Comparison of ENCODE assay signal across 8 cellular contexts in the genomic region with DNA sequence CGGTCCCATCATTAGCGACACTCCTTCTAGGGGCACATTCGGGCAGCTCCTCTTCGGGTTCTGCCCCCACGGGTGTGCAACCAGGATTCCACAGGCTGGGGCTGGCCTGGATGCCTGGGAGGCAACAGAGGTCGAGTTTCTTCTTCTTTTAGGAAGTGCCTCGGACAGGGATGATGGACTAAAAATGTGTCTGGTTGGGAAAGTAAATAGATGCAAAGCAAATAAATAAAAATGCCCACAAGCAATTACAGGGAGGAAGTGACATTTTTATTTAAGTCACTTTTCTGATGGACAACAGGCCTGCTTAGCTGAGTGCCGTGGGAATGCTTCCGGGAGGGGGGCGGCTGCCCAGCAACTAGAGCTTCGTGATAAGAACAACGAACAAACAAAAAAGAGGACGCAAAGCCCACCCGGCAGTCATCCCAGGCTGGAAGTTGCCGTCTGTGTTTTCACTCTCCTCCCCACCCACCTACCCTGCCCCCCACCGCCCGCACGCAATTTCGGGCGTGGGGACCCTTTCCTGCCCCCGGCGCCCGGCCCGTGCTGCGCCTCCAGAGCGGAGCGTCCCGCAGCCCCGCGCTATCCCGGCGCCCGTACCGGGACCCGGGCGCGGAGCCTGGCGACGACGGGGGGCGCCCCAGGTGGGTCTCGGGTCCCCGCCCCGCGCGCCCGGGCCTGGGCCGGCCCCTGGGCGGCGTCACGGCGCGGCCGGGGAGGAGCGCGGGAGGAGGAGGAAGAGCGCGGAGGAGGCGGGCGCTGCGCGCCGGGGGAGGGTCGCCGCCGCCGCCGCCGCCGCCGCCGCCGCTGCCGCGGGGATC. TPM values are rescaled to one million over a fixed set of nuclear protein-coding genes. Genes with fewer than 3 reads are reported as not detected.
DNase-seq lines count a peak whose midpoint lies in the region; ATAC-seq and FAIRE-seq lines count a peak whose summit lies in the region.

No MANE protein-coding gene starts in this region.

- H3K4me1 Mint-ChIP-seq in activated CD8-positive, alpha-beta memory T cell treated with anti-CD3 and anti-CD28 coated beads, Interleukin-2, amount 10 ng/mL, durations not matched to agents 7 days and 5 days: peaks cover 59% of the 10 kb centered on the region

- peak; percentile 73 for DNase-seq in ACHN
- peak; percentile 60 for DNase-seq in GM18507 (ENCODE audit: extremely low spot score, insufficient read length, low read depth)
- DNase-seq in NCI-H2227 treated with DMSO at 0.1 percent for 48 hours (lab: John Stamatoyannopoulos, UW): peak; percentile 45
- DNase-seq in activated CD8-positive, alpha-beta memory T cell treated with anti-CD3 and anti-CD28 coated beads, Interleukin-2, amount 10 ng/mL, durations not matched to agents 7 days and 5 days: peak; percentile 64
- DNase-seq in epidermal melanocyte (ENCODE audit: insufficient read length, low spot score): peak; percentile 52
- DNase-seq in substantia nigra (lab: John Stamatoyannopoulos, UW): peak in 24 of 49 donors; percentile 9 to 69 (median 32)

- peaks cover 34% of the 10 kb centered on the region for H3K36me3 Mint-ChIP-seq in activated CD8-positive, alpha-beta memory T cell treated with anti-CD3 and anti-CD28 coated beads, Interleukin-2, amount 10 ng/mL, durations not matched to agents 7 days and 5 days

- H3K27me3 Mint-ChIP-seq in activated CD8-positive, alpha-beta memory T cell treated with anti-CD3 and anti-CD28 coated beads, Interleukin-2, amount 10 ng/mL, durations not matched to agents 7 days and 5 days: no peaks in the 10 kb centered on the region

- peak overlapping the region; percentile 86 for H3K27ac Mint-ChIP-seq in activated CD8-positive, alpha-beta memory T cell treated with anti-CD3 and anti-CD28 coated beads, Interleukin-2, amount 10 ng/mL, durations not matched to agents 7 days and 5 days

- no peaks in the 10 kb centered on the region for H3K9me3 Mint-ChIP-seq in activated CD8-positive, alpha-beta memory T cell treated with anti-CD3 and anti-CD28 coated beads, Interleukin-2, amount 10 ng/mL, durations not matched to agents 7 days and 5 days (ENCODE audit: low read depth)

- FAIRE-seq in GM18507 (lab: Jason Lieb, UNC): no peak

- H3K27me3 ChIP-seq in mononuclear cell (ENCODE audit: insufficient read depth, low read length): no peaks in the 10 kb centered on the region

- peak overlapping the region; percentile 76 for H3K4me3 Mint-ChIP-seq in activated CD8-positive, alpha-beta memory T cell treated with anti-CD3 and anti-CD28 coated beads, Interleukin-2, amount 10 ng/mL, durations not matched to agents 7 days and 5 days

- H3K27ac ChIP-seq in substantia nigra (ENCODE audit: low read depth, low read length, poor library complexity, severe bottlenecking): peak overlapping the region; percentile 28

- CTCF ChIA-PET in activated CD8-positive, alpha-beta memory T cell treated with anti-CD3 and anti-CD28 coated beads, Interleukin-2, amount 10 ng/mL, durations not matched to agents 7 days and 5 days (lab: Charles Lee): interaction anchor here (1.2 kb wide), 2 partner anchors 44 to 343 kb away, joined by 4 read pairs; no protein-coding TSS in a partner anchor

- H3K4me1 ChIP-seq in mononuclear cell (ENCODE audit: insufficient read depth, low read length): peaks cover 59% of the 10 kb centered on the region

- peak; percentile 54 for ATAC-seq in HG02938 (IDR thresholded peaks at IDR 0.05; ENCODE audit: unreplicated experiment)
- ATAC-seq in activated CD8-positive, alpha-beta memory T cell treated with anti-CD3 and anti-CD28 coated beads, Interleukin-2, amount 10 ng/mL, durations not matched to agents 7 days and 5 days: peak; percentile 81

- no peaks in the 10 kb centered on the region for H3K9me3 ChIP-seq in mononuclear cell (ENCODE audit: low read depth, low read length)

- in situ Hi-C loops in ACHN (cut with HindIII; ENCODE audit: low pct_ligation_motif_present, low pct_unique_long_range_greater_than_20kb, low sequenced_read_pairs): no loop called here

- peak overlapping the region; percentile 38 for H3K4me3 ChIP-seq in mononuclear cell (ENCODE audit: low read length)

RNA-seq across cellular contexts. Expression of a gene that starts 0.4 kb away (rescaled TPM):
- 10 to 100 TPM; 51.6 to 54.1 TPM for total RNA-seq in activated CD8-positive, alpha-beta memory T cell treated with anti-CD3 and anti-CD28 coated beads, Interleukin-2, amount 10 ng/mL, durations not matched to agents 7 days and 5 days
- 82.7 TPM for total RNA-seq in mononuclear cell
